In the genomic region with DNA sequence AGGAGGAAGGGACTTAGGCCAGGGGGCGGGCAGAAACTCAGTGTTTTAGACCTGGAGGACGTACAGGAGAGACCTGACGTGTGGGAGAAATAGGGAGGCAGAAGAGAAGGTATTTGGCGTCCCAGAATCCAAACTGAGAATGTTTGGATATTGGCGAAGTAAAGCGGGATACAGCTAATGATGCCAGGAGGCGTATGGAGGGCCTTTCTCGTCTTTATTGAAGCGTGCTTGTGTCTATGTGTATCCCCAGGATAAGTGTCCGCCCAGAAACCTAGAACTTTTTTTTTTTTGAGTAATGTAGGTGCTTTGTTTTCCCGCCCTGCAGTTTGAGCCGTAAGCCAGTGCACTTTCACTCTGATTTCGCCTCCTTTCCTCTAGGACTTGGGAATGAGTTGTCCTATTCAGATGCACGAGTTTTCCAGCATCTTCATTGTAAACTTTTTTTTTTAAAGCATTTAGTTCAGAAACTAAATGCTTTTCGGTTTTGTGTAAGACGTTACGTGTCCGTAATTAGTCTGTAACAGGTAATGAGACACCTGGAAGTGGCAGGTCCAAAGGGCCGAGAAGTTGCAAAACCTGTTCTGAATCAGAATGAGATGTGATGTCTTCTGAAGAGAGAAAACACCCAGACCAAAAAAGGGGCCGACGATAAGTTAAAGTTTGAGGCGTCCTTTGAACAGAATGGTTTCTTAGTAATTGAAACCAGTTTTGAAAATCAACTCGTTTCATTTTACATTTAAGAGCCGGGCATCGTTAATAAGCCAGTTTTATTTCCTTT, we compare ENCODE assay signal across 8 cellular contexts. TPM values are rescaled to one million over a fixed set of nuclear protein-coding genes. Genes with fewer than 3 reads are reported as not detected.
A peak's percentile ranks its signal among the peaks of the same experiment; 100 is the strongest.
DNase-seq lines count a peak whose midpoint lies in the region; ATAC-seq and TF ChIP-seq lines count a peak whose summit lies in the region.

No MANE protein-coding gene starts in this region.

- H3K36me3 ChIP-seq in BLaER1 treated with 17β-estradiol and CSF1 and Interleukin-3, amounts not matched to agents 10 nM and 100 nM: peaks cover 9 to 41% (median 33%) of the 10 kb centered on the region in 11 experiments; a peak in 17 of 22 replicates
- H3K36me3 ChIP-seq in mammary epithelial cell (ENCODE audit: insufficient read depth, low read length) (no peaks in the 10 kb centered on the region), suprapubic skin (no peaks in the 10 kb centered on the region)

- H4K20me1 ChIP-seq in BLaER1 treated with 17β-estradiol and CSF1 and Interleukin-3, amounts not matched to agents 10 nM and 100 nM: peaks cover 30 to 55% (median 46%) of the 10 kb centered on the region in 11 experiments; a peak in 20 of 22 replicates
- H4K20me1 ChIP-seq in mammary epithelial cell (ENCODE audit: insufficient read depth, low read length): no peaks in the 10 kb centered on the region

- peak overlapping the region; percentile 95 to 99 (median 98) for H3K9ac ChIP-seq in BLaER1 treated with 17β-estradiol and CSF1 and Interleukin-3, amounts not matched to agents 10 nM and 100 nM
- peak overlapping the region; percentile 100 for H3K9ac ChIP-seq in mammary epithelial cell (ENCODE audit: insufficient read depth, low read length)

- in situ Hi-C loops in mammary epithelial cell (cut with MboI; ENCODE audit: low sequenced_read_pairs in 2 of 2): no loop called here

- TF ChIP-seq CTCF in mammary epithelial cell (conservative IDR thresholded peaks at IDR 0.05 in 1 of 2, IDR thresholded peaks at IDR 0.05 in 1 of 2; ENCODE audit: extremely low read depth in 1 of 2, insufficient read depth in 1 of 2, low read depth in 1 of 2, low read length in 2 of 2): no peak
- no peak for TF ChIP-seq CTCF in suprapubic skin (IDR thresholded peaks at IDR 0.05)

- H3K79me2 ChIP-seq in mammary epithelial cell (ENCODE audit: insufficient read depth, low read length): peaks cover 64% of the 10 kb centered on the region

- no peaks in the 10 kb centered on the region; a peak in 1 of 22 replicates for H3K9me3 ChIP-seq in BLaER1 treated with 17β-estradiol and CSF1 and Interleukin-3, amounts not matched to agents 10 nM and 100 nM (replicated peaks in 1 of 11)
- H3K9me3 ChIP-seq in mammary epithelial cell (replicated peaks; ENCODE audit: insufficient read depth, low read length): no peaks in the 10 kb centered on the region
- H3K9me3 ChIP-seq in suprapubic skin: no peaks in the 10 kb centered on the region

- dilution Hi-C loops in mammary epithelial cell (cut with HindIII; ENCODE audit: low sequenced_read_pairs): loop anchor here (5.0 kb wide), 1 partner anchor 38 kb away; no protein-coding TSS in a partner anchor

- no peaks in the 10 kb centered on the region for H3K27me3 ChIP-seq in BLaER1 treated with 17β-estradiol and CSF1 and Interleukin-3, amounts not matched to agents 10 nM and 100 nM
- H3K27me3 ChIP-seq in mammary epithelial cell (ENCODE audit: insufficient read depth, low read length) (no peaks in the 10 kb centered on the region), suprapubic skin (no peaks in the 10 kb centered on the region)

- H3K4me3 ChIP-seq in BLaER1 treated with 17β-estradiol and CSF1 and Interleukin-3, amounts not matched to agents 10 nM and 100 nM: peak overlapping the region; percentile 85 to 98 (median 94)
- peak overlapping the region; percentile 93 to 95 (median 94) for H3K4me3 ChIP-seq in mammary epithelial cell (replicated peaks in 1 of 3; ENCODE audit: insufficient read depth in 1 of 3, low read depth in 2 of 3, low read length in 3 of 3)
- H3K4me3 ChIP-seq in suprapubic skin: peak overlapping the region; percentile 93

- TSS peak; percentile 34 for BruUV-seq in mammary epithelial cell (replicated peaks; lab: Mats Ljungman, UMichigan)

- DNase-seq in NCI-H526 (lab: John Stamatoyannopoulos, UW) (peak; percentile 21 to 61), mammary epithelial cell (peak; percentile 81), left colon (peak; percentile 60 to 75), suprapubic skin (ENCODE audit: low spot score in 2 of 2) (no peak), NCI-H187 treated with DMSO at 0.1 percent for 48 hours (lab: John Stamatoyannopoulos, UW) (no peak)

- H3K27ac ChIP-seq in BLaER1 treated with 17β-estradiol and CSF1 and Interleukin-3, amounts not matched to agents 10 nM and 100 nM: peak overlapping the region; percentile 93 to 99 (median 98)
- H3K27ac ChIP-seq in mammary epithelial cell (ENCODE audit: insufficient read depth, low read depth, low read length) (peak overlapping the region; percentile 99), suprapubic skin (peak overlapping the region; percentile 96)

- CTCF ChIA-PET in mammary epithelial cell (lab: Charles Lee; ENCODE audit: low non-redundant PET): no interaction called here

- peak overlapping the region; percentile 88 for H2AFZ ChIP-seq in mammary epithelial cell (ENCODE audit: low read depth, low read length)

- H3K4me1 ChIP-seq in BLaER1 treated with 17β-estradiol and CSF1 and Interleukin-3, amounts not matched to agents 10 nM and 100 nM: peaks cover 28 to 35% (median 32%) of the 10 kb centered on the region in 10 experiments
- H3K4me1 ChIP-seq in mammary epithelial cell (ENCODE audit: insufficient read depth, low read length) (peaks cover 14% of the 10 kb centered on the region), suprapubic skin (peaks cover 27% of the 10 kb centered on the region)

- no peak for TF ChIP-seq POLR2A in suprapubic skin (IDR thresholded peaks at IDR 0.05)

- ATAC-seq in GM18858 (IDR thresholded peaks at IDR 0.05; ENCODE audit: unreplicated experiment) (peak; percentile 19), HG03025 (IDR thresholded peaks at IDR 0.05; ENCODE audit: low FRiP score, unreplicated experiment) (peak; percentile 17), left colon (peak; percentile 72)

- WGBS in mammary epithelial cell (ENCODE audit: low coverage, missing lambda C conversion rate): 0% methylated on average over 15 of the region's 25 CpGs
- WGBS in suprapubic skin: under 1% methylated on average over 25 of the region's 25 CpGs

- TF ChIP-seq EP300 in suprapubic skin (IDR thresholded peaks at IDR 0.05): no peak

- H3K4me2 ChIP-seq in BLaER1 treated with 17β-estradiol and CSF1 and Interleukin-3, amounts not matched to agents 10 nM and 100 nM: peak overlapping the region; percentile 83 to 95 (median 89)
- H3K4me2 ChIP-seq in mammary epithelial cell (ENCODE audit: insufficient read depth, low read depth, low read length): peak overlapping the region; percentile 90

- intact Hi-C loops in mammary epithelial cell (cut with micrococcal nuclease): no loop called here
- intact Hi-C loops in left colon (cut with DNase I, micrococcal nuclease): no loop called here

RNA-seq across cellular contexts. Expression of gene ARL5B, which starts 0.7 kb away (rescaled TPM):
- total RNA-seq in mammary epithelial cell: 10 to 100 TPM; 14.1 to 16.8 TPM
- 3.4 TPM for polyA plus RNA-seq in mammary epithelial cell
- polyA minus RNA-seq in mammary epithelial cell: 7.2 TPM
- 10 to 100 TPM; 15.2 to 17.4 TPM for total RNA-seq in left colon
- 10 to 100 TPM; 11.8 to 17.9 (median 14.5) TPM for total RNA-seq in suprapubic skin

RNA-seq across cellular contexts. Expression of gene NSUN6, which starts 8.6 kb away (rescaled TPM):
- total RNA-seq in mammary epithelial cell (1 to 10 TPM; 8.1 to 8.5 TPM), left colon (10 to 100 TPM; 10.2 to 13.8 TPM), suprapubic skin (10 to 100 TPM in 2 of 4 donors, 1 to 10 TPM in 2; 8.0 to 27.8 (median 11.4) TPM)
- polyA plus RNA-seq in mammary epithelial cell: 5.5 TPM
- polyA minus RNA-seq in mammary epithelial cell: 16.1 TPM

Comparison
In these comparisons a context has a peak if more than half of its experiments do, and no peak if none do; other contexts are left out.
1. ATAC-seq: peak in every context shown above with its lines; median percentile 72 in left colon; 19 in GM18858; 17 in HG03025.
2. DNase-seq: peak in NCI-H526 (2 of 2), mammary epithelial cell (single experiment) and left colon (2 of 2); none in suprapubic skin (0 of 2) and NCI-H187 treated with DMSO at 0.1 percent for 48 hours (single experiment).
3. Peak in every context shown above with its lines, with median percentiles within 50 percentile points of each other: H3K27ac ChIP-seq and H3K4me3 ChIP-seq.